8 cellular contexts compared by ENCODE assay signal in genomic region chr12:112116232-112117060, GRCh38. TPM values are rescaled to one million over a fixed set of nuclear protein-coding genes. Genes with fewer than 3 reads are reported as not detected.
A peak's percentile ranks its signal among the peaks of the same experiment; 100 is the strongest.
DNase-seq lines count a peak whose midpoint lies in the region; ATAC-seq and TF ChIP-seq lines count a peak whose summit lies in the region.

No MANE protein-coding gene starts in this region.

- H3K4me1 ChIP-seq in mucosa of descending colon (ENCODE audit: low read depth) (peaks cover 2% of the 10 kb centered on the region), aorta (ENCODE audit: control insufficient read depth in 1 of 2, insufficient read depth in 2 of 2, low read length in 2 of 2) (no peaks in the 10 kb centered on the region)

- no peaks in the 10 kb centered on the region for H3K27me3 ChIP-seq in MG63
- no peaks in the 10 kb centered on the region for H3K27me3 ChIP-seq in aorta (ENCODE audit: control insufficient read depth in 1 of 2, insufficient read depth in 2 of 2, low read length in 1 of 2)

- intact Hi-C loops in mucosa of descending colon (cut with DNase I, micrococcal nuclease) (no loop called here), aorta (cut with DNase I) (no loop called here)

- H3K4me3 ChIP-seq in MG63, result no peak overlapping the region
- no peak overlapping the region for H3K4me3 ChIP-seq in mucosa of descending colon
- no peak overlapping the region for H3K4me3 ChIP-seq in aorta (ENCODE audit: low read length in 2 of 2)

- no peak for TF ChIP-seq CTCF in mucosa of descending colon (IDR thresholded peaks at IDR 0.05)

- H3K36me3 ChIP-seq in MG63, result no peaks in the 10 kb centered on the region
- H3K36me3 ChIP-seq in mucosa of descending colon (ENCODE audit: low read depth), result no peaks in the 10 kb centered on the region
- H3K36me3 ChIP-seq in aorta (ENCODE audit: control insufficient read depth in 1 of 2, insufficient read depth in 2 of 2, low read length in 1 of 2), result no peaks in the 10 kb centered on the region

- DNase-seq in GF-D8 (lab: John Stamatoyannopoulos, UW), result peak; percentile 56
- DNase-seq in MG63, result peak; percentile 33
- peak; percentile 62 for DNase-seq in SKM-1 treated with dmso at 0.1 percent for 144 hours (lab: John Stamatoyannopoulos, UW; ENCODE audit: unreplicated experiment)
- no peak for DNase-seq in epithelial cell of prostate (ENCODE audit: low read depth, low spot score)
- DNase-seq in mucosa of descending colon, result peak in 2 of 3 donors; percentile 62
- peak; percentile 77 to 82 for DNase-seq in aorta
- DNase-seq in NCI-H1694 (lab: John Stamatoyannopoulos, UW), result no peak

- H3K27ac ChIP-seq in epithelial cell of prostate (peak overlapping the region; percentile 87), aorta (ENCODE audit: low read depth in 1 of 2, low read length in 2 of 2) (peak overlapping the region in 1 of 2 donors; percentile 23)

- peak; percentile 94 for ATAC-seq in mucosa of descending colon
- peak; percentile 86 for ATAC-seq in aorta (ENCODE audit: low FRiP score)
- no peak for ATAC-seq in GM18858 (IDR thresholded peaks at IDR 0.05; ENCODE audit: unreplicated experiment)

- H3K9me3 ChIP-seq in MG63, result peaks cover 2% of the 10 kb centered on the region; the same call in 1 of the 2 replicates
- no peaks in the 10 kb centered on the region for H3K9me3 ChIP-seq in mucosa of descending colon
- H3K9me3 ChIP-seq in aorta (ENCODE audit: control insufficient read depth, low read length), result no peaks in the 10 kb centered on the region

- 36% methylated on average over 7 of the region's 7 CpGs for WGBS in aorta, 2 donors

RNA-seq across cellular contexts. Expression of gene NAA25, which starts 7.9 kb away (rescaled TPM):
- 8.8 and 9.1 TPM in 2 replicates for total RNA-seq in MG63 (2014; rRNA removed; shearing (Covaris generic); ENCODE audit: low replicate concordance)
- total RNA-seq in mucosa of descending colon (10 to 100 TPM; 16.8 to 29.2 (median 17.9) TPM), aorta (10 to 100 TPM; 23.4 to 27.5 TPM)
- 1 to 10 TPM; 2.1 to 5.1 TPM for polyA plus RNA-seq in aorta

RNA-seq across cellular contexts. Expression of gene TRAFD1, which starts 8.9 kb away (rescaled TPM):
- 60.0 and 63.9 TPM in 2 replicates for total RNA-seq in MG63 (2014; rRNA removed; shearing (Covaris generic); ENCODE audit: low replicate concordance)
- total RNA-seq in mucosa of descending colon (10 to 100 TPM; 34.0 to 59.6 (median 35.9) TPM), aorta (10 to 100 TPM; 21.2 to 35.5 TPM)
- 10 to 100 TPM in 1 of 2 donors, 1 to 10 TPM in 1; 8.9 to 26.0 TPM for polyA plus RNA-seq in aorta

Comparison
In these comparisons a context has a peak if more than half of its experiments do, and no peak if none do; other contexts are left out.
1. DNase-seq: peak in GF-D8 (single experiment), MG63 (single experiment), SKM-1 treated with dmso at 0.1 percent for 144 hours (single experiment), mucosa of descending colon (2 of 3) and aorta (2 of 2); none in epithelial cell of prostate (single experiment) and NCI-H1694 (single experiment).